In the genomic region with DNA sequence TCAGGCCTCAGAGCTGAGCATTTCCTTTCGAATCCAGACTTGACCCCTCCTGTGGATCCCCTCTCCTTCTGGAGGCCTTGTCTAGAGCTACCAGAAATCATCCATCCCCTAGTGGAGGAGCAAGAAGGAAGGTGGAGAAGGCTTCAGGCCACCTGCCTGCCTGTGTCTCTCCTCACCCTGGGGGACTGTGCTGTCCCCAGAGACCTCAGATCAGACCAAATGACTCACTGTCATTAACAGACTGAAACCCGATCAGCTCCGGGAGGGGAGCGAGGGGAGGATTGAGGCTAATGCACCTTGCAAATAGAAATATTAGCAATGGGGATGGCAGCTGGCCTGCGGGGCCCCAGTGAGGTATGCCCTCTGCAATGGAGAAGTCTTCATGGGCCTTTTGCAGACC, we compare ENCODE assay signal across 10 cellular contexts. TPM values are rescaled to one million over a fixed set of nuclear protein-coding genes. Genes with fewer than 3 reads are reported as not detected.
DNase-seq lines count a peak whose midpoint lies in the region; ATAC-seq and TF ChIP-seq lines count a peak whose summit lies in the region.
"Had no signal": no experiment of that assay in that cellular context is flagged by ENCODE, and none has a peak within 500 bp of the region (broad histone marks: within the 10 kb centered on the region; RNA-seq: fewer than 3 reads in every experiment).

No MANE protein-coding gene starts in this region.

- no peak overlapping the region for H3K4me3 ChIP-seq in spleen
- no peak overlapping the region for H3K4me3 ChIP-seq in foreskin fibroblast (ENCODE audit: low read depth in 1 of 2, low read length in 2 of 2)
- H3K4me3 ChIP-seq: lung had no signal

- WGBS in spleen, 5 donors, result 67 to 76% (median 71%) methylated on average over 5 of the region's 5 CpGs

- peak; percentile 7 for DNase-seq in NCI-H748 (lab: John Stamatoyannopoulos, UW; ENCODE audit: unreplicated experiment)
- DNase-seq in NCI-H748 treated with DMSO at 0.1 percent for 48 hours (lab: John Stamatoyannopoulos, UW), result no peak
- DNase-seq in NCI-H1436 (lab: John Stamatoyannopoulos, UW), result peak; percentile 99
- DNase-seq in spleen, result peak; percentile 51
- DNase-seq in MV-4-11 (lab: John Stamatoyannopoulos, UW), result no peak
- DNase-seq in foreskin fibroblast, result no peak
- DNase-seq in RPMI8226, result no peak

- TF ChIP-seq POLR2A in spleen (IDR thresholded peaks at IDR 0.05), result no peak

- no peaks in the 10 kb centered on the region for H3K36me3 ChIP-seq in spleen

- intact Hi-C loops in spleen (cut with DNase I; ENCODE audit: low total_unique reads), result no loop called here

- no peak overlapping the region for H3K27ac ChIP-seq in spleen

- ATAC-seq in HG02840 (IDR thresholded peaks at IDR 0.05; ENCODE audit: low FRiP score, unreplicated experiment), result peak; percentile 65

- TF ChIP-seq CTCF in spleen (IDR thresholded peaks at IDR 0.05 in 8 of 11, conservative IDR thresholded peaks at IDR 0.05 in 3 of 11) (no peak), foreskin fibroblast (IDR thresholded peaks at IDR 0.05; ENCODE audit: low read depth, low read length) (no peak)

- H3K4me1 ChIP-seq in spleen, result peaks cover 0 to 53% (median 19%) of the 10 kb centered on the region in 6 donors

- peaks cover 0 to 50% (median 0%) of the 10 kb centered on the region in 7 donors for H3K27me3 ChIP-seq in spleen (replicated peaks in 1 of 7)

- H3K9me3 ChIP-seq in spleen, result no peaks in the 10 kb centered on the region

RNA-seq across cellular contexts. Expression of a gene that starts 2.1 kb away (rescaled TPM):
- total RNA-seq in spleen, result 1 to 10 TPM in 1 of 7 donors, under 1 TPM in 3, not detected in 3; 0.32 to 2.7 (median 0.74) TPM
- under 1 TPM; 0.09 to 0.23 (median 0.22) TPM for polyA plus RNA-seq in spleen
- total RNA-seq: lung had no signal

RNA-seq across cellular contexts. Expression of a gene that starts 12.9 kb away (rescaled TPM):
- total RNA-seq in spleen, result 10 to 100 TPM in 4 of 7 donors, 1 to 10 TPM in 3; 7.1 to 41.2 (median 15.2) TPM
- 10 to 100 TPM in 2 of 3 donors, 1 to 10 TPM in 1; 2.7 to 40.8 (median 15.7) TPM for polyA plus RNA-seq in spleen
- total RNA-seq: RPMI7951 had no signal

RNA-seq across cellular contexts. Expression of a gene that starts 46.0 kb away (rescaled TPM):
- 10 to 100 TPM in 3 of 7 donors, 1 to 10 TPM in 4; 3.7 to 13.5 (median 8.5) TPM for total RNA-seq in spleen
- polyA plus RNA-seq in spleen, result 1 to 10 TPM in 2 of 3 donors, under 1 TPM in 1; 0.37 to 3.2 (median 1.0) TPM

RNA-seq across cellular contexts. Expression of a gene that starts 55.9 kb away (rescaled TPM):
- total RNA-seq in spleen, result 10 to 100 TPM in 2 of 7 donors, 1 to 10 TPM in 5; 2.2 to 31.0 (median 7.8) TPM
- 100 to 1,000 TPM in 1 of 3 donors, 1 to 10 TPM in 2; 2.0 to 165 (median 2.2) TPM for polyA plus RNA-seq in spleen
- total RNA-seq: RPMI7951 had no signal

Comparison
In these comparisons a context has a peak if more than half of its experiments do, and no peak if none do; other contexts are left out.
1. DNase-seq: peak in NCI-H748 (single experiment), NCI-H1436 (single experiment) and spleen (single experiment); none in NCI-H748 treated with DMSO at 0.1 percent for 48 hours (single experiment), MV-4-11 (single experiment), foreskin fibroblast (0 of 2) and RPMI8226 (single experiment).